Comparison of ENCODE assay signal across 1 cellular context in the genomic region with DNA sequence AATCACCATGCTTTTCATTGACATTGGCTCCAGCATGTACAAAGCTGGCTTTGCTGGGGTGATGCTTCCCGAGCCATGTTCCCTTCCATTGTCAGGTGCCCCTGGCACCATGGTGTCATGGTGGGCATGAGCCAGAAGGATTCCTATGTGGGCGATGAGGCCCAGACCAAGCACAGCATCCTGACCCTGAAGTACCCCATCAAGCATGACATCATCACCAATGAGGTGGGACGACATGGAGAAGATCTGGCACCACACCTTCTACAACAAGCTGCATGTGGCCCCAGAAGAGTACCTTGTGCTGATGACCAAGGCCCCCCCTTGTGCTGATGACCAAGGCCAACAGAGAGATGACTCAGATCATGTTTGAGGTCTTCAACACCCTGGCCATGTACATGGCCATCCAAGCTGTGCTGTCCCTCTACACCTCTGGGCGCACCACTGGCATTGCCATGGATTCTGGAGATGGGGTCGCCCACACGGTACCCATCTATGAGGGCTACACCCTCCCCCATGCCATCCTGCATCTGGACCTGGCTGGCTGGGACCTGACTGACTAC.
TF ChIP-seq lines count a peak whose summit lies in the region.

No MANE protein-coding gene starts in this region.

TF ChIP-seq in HepG2, 621 proteins besides CTCF, POLR2A, EP300 and RAD21 (continued from another document):
- TF ChIP-seq, protein P1, sequence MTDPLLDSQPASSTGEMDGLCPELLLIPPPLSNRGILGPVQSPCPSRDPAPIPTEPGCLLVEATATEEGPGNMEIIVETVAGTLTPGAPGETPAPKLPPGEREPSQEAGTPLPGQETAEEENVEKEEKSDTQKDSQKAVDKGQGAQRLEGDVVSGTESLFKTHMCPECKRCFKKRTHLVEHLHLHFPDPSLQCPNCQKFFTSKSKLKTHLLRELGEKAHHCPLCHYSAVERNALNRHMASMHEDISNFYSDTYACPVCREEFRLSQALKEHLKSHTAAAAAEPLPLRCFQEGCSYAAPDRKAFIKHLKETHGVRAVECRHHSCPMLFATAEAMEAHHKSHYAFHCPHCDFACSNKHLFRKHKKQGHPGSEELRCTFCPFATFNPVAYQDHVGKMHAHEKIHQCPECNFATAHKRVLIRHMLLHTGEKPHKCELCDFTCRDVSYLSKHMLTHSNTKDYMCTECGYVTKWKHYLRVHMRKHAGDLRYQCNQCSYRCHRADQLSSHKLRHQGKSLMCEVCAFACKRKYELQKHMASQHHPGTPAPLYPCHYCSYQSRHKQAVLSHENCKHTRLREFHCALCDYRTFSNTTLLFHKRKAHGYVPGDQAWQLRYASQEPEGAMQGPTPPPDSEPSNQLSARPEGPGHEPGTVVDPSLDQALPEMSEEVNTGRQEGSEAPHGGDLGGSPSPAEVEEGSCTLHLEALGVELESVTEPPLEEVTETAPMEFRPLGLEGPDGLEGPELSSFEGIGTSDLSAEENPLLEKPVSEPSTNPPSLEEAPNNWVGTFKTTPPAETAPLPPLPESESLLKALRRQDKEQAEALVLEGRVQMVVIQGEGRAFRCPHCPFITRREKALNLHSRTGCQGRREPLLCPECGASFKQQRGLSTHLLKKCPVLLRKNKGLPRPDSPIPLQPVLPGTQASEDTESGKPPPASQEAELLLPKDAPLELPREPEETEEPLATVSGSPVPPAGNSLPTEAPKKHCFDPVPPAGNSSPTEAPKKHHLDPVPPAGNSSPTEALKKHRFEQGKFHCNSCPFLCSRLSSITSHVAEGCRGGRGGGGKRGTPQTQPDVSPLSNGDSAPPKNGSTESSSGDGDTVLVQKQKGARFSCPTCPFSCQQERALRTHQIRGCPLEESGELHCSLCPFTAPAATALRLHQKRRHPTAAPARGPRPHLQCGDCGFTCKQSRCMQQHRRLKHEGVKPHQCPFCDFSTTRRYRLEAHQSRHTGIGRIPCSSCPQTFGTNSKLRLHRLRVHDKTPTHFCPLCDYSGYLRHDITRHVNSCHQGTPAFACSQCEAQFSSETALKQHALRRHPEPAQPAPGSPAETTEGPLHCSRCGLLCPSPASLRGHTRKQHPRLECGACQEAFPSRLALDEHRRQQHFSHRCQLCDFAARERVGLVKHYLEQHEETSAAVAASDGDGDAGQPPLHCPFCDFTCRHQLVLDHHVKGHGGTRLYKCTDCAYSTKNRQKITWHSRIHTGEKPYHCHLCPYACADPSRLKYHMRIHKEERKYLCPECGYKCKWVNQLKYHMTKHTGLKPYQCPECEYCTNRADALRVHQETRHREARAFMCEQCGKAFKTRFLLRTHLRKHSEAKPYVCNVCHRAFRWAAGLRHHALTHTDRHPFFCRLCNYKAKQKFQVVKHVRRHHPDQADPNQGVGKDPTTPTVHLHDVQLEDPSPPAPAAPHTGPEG (CRISPR knock-in tag; IDR thresholded peaks at IDR 0.05), result no peak
- TF ChIP-seq, protein P2, sequence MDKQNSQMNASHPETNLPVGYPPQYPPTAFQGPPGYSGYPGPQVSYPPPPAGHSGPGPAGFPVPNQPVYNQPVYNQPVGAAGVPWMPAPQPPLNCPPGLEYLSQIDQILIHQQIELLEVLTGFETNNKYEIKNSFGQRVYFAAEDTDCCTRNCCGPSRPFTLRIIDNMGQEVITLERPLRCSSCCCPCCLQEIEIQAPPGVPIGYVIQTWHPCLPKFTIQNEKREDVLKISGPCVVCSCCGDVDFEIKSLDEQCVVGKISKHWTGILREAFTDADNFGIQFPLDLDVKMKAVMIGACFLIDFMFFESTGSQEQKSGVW (CRISPR knock-in tag; IDR thresholded peaks at IDR 0.05; ENCODE audit: borderline replicate concordance), result no peak
- TF ChIP-seq MED13 (CRISPR knock-in tag; IDR thresholded peaks at IDR 0.05), result no peak
- TF ChIP-seq, protein P3, sequence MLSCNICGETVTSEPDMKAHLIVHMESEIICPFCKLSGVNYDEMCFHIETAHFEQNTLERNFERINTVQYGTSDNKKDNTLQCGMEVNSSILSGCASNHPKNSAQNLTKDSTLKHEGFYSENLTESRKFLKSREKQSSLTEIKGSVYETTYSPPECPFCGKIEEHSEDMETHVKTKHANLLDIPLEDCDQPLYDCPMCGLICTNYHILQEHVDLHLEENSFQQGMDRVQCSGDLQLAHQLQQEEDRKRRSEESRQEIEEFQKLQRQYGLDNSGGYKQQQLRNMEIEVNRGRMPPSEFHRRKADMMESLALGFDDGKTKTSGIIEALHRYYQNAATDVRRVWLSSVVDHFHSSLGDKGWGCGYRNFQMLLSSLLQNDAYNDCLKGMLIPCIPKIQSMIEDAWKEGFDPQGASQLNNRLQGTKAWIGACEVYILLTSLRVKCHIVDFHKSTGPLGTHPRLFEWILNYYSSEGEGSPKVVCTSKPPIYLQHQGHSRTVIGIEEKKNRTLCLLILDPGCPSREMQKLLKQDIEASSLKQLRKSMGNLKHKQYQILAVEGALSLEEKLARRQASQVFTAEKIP (CRISPR knock-in tag; IDR thresholded peaks at IDR 0.05; ENCODE audit: borderline replicate concordance), result no peak
TF ChIP-seq in HepG2: peak in this region for 2.
